Comparison of ENCODE assay signal across 1 cellular context in the genomic region with DNA sequence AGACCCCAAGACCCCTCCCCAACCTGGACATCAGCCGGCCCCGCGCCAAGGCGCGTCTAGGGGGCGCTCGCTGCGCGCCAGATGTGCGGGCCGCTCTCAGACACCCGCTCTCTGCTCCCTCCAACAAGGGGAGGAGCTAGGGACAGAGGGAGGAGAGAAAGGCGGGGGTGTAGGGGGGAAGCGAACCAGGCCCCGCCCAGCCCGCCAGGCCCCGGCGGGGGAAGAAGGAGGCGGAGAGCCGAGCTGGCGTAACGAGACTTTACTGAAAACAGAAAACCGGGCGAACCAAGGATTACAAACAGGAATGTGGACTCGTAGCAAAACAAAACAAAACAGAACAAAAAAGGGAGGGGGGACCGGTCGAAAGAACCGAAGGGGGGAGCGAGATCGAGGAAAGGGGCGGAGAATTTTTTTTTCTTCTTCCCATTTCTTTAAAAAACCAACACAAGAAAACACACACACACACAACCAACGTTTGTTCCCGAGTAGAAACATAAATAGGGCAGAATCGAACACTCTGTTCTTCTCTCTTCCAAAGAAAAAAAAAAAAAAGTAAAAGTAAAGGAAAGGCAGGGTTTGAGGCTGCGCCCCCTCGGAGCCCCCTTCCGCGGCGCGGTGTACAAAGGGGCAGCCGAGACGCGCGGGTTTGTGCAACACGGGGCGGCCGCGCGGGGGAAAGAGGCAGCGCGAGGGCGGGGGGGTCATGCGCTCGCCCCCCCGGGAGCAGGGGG.
TF ChIP-seq lines count a peak whose summit lies in the region.

No MANE protein-coding gene starts in this region.

TF ChIP-seq in HepG2, 621 proteins besides CTCF, POLR2A, EP300 and RAD21 (continued from another document and continues in another):
- TF ChIP-seq, protein P1, sequence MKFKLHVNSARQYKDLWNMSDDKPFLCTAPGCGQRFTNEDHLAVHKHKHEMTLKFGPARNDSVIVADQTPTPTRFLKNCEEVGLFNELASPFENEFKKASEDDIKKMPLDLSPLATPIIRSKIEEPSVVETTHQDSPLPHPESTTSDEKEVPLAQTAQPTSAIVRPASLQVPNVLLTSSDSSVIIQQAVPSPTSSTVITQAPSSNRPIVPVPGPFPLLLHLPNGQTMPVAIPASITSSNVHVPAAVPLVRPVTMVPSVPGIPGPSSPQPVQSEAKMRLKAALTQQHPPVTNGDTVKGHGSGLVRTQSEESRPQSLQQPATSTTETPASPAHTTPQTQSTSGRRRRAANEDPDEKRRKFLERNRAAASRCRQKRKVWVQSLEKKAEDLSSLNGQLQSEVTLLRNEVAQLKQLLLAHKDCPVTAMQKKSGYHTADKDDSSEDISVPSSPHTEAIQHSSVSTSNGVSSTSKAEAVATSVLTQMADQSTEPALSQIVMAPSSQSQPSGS (CRISPR knock-in tag; IDR thresholded peaks at IDR 0.05) = peak; percentile 49; the same call in 1 of the 2 replicates
- TF ChIP-seq, protein P2, sequence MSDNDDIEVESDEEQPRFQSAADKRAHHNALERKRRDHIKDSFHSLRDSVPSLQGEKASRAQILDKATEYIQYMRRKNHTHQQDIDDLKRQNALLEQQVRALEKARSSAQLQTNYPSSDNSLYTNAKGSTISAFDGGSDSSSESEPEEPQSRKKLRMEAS (IDR thresholded peaks at IDR 0.05) = no peak
- TF ChIP-seq PRMT3 (CRISPR knock-in tag; IDR thresholded peaks at IDR 0.05; ENCODE audit: borderline replicate concordance, low read depth) (no peak), ZNF652 (CRISPR knock-in tag; IDR thresholded peaks at IDR 0.05; ENCODE audit: borderline replicate concordance, low read depth) (0 out of 2 replicates have a peak, but pooled peaks have one; percentile 18), HOXD1 (CRISPR knock-in tag; IDR thresholded peaks at IDR 0.05) (no peak), ZNF746 (CRISPR knock-in tag; IDR thresholded peaks at IDR 0.05) (peak; percentile 33; the same call in 1 of the 2 replicates), ZNF317 (CRISPR knock-in tag; IDR thresholded peaks at IDR 0.05) (peak; percentile 67; the same call in 1 of the 2 replicates), DNMT3B (CRISPR knock-in tag; conservative IDR thresholded peaks at IDR 0.05) (no peak), ZNF670 (CRISPR knock-in tag; IDR thresholded peaks at IDR 0.05; ENCODE audit: borderline replicate concordance) (peak; percentile 79; the same call in 1 of the 2 replicates), ZNF350 (CRISPR knock-in tag; IDR thresholded peaks at IDR 0.05; ENCODE audit: borderline replicate concordance, low read depth) (0 out of 2 replicates have a peak, but pooled peaks have one; percentile 76), SP4 (CRISPR knock-in tag; IDR thresholded peaks at IDR 0.05) (peak; percentile 72), ZNF83 (CRISPR knock-in tag; IDR thresholded peaks at IDR 0.05; ENCODE audit: borderline replicate concordance) (no peak), TP53 (CRISPR knock-in tag; conservative IDR thresholded peaks at IDR 0.05) (0 out of 2 replicates have a peak, but pooled peaks have one; percentile 10), KLF9 (CRISPR knock-in tag; IDR thresholded peaks at IDR 0.05; ENCODE audit: low read depth) (no peak), KDM6A (CRISPR knock-in tag; IDR thresholded peaks at IDR 0.05; ENCODE audit: low read depth) (no peak), NFE2L1 (CRISPR knock-in tag; IDR thresholded peaks at IDR 0.05; ENCODE audit: borderline replicate concordance) (no peak), GATAD1 (CRISPR knock-in tag; IDR thresholded peaks at IDR 0.05) (peak; percentile 75), NFATC3 (CRISPR knock-in tag; IDR thresholded peaks at IDR 0.05) (no peak), RFXAP (CRISPR knock-in tag; IDR thresholded peaks at IDR 0.05; ENCODE audit: borderline replicate concordance) (0 out of 2 replicates have a peak, but pooled peaks have one; percentile 21), SMAD3 (CRISPR knock-in tag; IDR thresholded peaks at IDR 0.05) (0 out of 2 replicates have a peak, but pooled peaks have one; percentile 3), MEIS1 (CRISPR knock-in tag; IDR thresholded peaks at IDR 0.05; ENCODE audit: borderline replicate concordance) (no peak), SPEN (CRISPR knock-in tag; IDR thresholded peaks at IDR 0.05; ENCODE audit: low read depth) (peak; percentile 62; the same call in 1 of the 2 replicates), ZEB1 (IDR thresholded peaks at IDR 0.05; ENCODE audit: insufficient replicate concordance, low read depth) (no peak), ZNF607 (CRISPR knock-in tag; IDR thresholded peaks at IDR 0.05; ENCODE audit: borderline replicate concordance) (0 out of 2 replicates have a peak, but pooled peaks have one; percentile 55), U2AF2 (IDR thresholded peaks at IDR 0.05; ENCODE audit: low read depth, low read length) (no peak), ZNF343 (CRISPR knock-in tag; IDR thresholded peaks at IDR 0.05) (no peak), REL (CRISPR knock-in tag; conservative IDR thresholded peaks at IDR 0.05) (peak; percentile 37; the same call in 1 of the 2 replicates), TEAD2 (CRISPR knock-in tag; IDR thresholded peaks at IDR 0.05) (no peak), ZMYM4 (CRISPR knock-in tag; IDR thresholded peaks at IDR 0.05) (peak; percentile 41), ADNP (CRISPR knock-in tag; IDR thresholded peaks at IDR 0.05) (no peak), PCBP1 (IDR thresholded peaks at IDR 0.05; ENCODE audit: borderline replicate concordance, low read depth, low read length) (peak; percentile 68; the same call in 1 of the 2 replicates), HNF4A (CRISPR knock-in tag; IDR thresholded peaks at IDR 0.05) (peak; percentile 20; the same call in 1 of the 2 replicates), SMARCE1 (IDR thresholded peaks at IDR 0.05; ENCODE audit: borderline replicate concordance) (no peak), ATRX (CRISPR knock-in tag; IDR thresholded peaks at IDR 0.05; ENCODE audit: borderline replicate concordance) (no peak), ZSCAN30 (CRISPR knock-in tag; IDR thresholded peaks at IDR 0.05) (0 out of 2 replicates have a peak, but pooled peaks have one; percentile 14), CENPX (CRISPR knock-in tag; IDR thresholded peaks at IDR 0.05) (no peak), ZNF44 (CRISPR knock-in tag; IDR thresholded peaks at IDR 0.05) (0 out of 2 replicates have a peak, but pooled peaks have one; percentile 30), SALL2 (CRISPR knock-in tag; IDR thresholded peaks at IDR 0.05) (peak; percentile 87), SIN3B (IDR thresholded peaks at IDR 0.05; ENCODE audit: low read length) (no peak)
- TF ChIP-seq, protein P3, sequence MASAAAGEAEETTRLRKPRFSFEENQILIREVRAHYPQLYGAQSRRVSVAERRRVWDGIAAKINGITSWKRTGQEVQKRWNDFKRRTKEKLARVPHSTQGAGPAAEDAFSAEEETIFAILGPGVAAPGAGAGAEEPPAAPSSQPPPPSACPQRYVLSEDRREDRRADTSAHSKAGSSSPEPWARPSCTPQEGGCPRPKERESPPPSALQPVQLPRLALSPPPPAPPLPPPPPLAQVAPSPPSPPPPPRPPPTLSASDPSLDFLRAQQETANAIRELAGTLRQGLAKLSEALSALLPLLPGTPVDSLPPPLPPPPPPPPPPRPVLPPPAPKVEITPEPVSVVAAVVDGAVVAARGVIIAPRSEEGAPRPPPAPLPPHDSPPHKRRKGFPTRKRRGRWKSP (CRISPR knock-in tag; IDR thresholded peaks at IDR 0.05) = peak; percentile 55; the same call in 1 of the 2 replicates
- TF ChIP-seq, protein P4, sequence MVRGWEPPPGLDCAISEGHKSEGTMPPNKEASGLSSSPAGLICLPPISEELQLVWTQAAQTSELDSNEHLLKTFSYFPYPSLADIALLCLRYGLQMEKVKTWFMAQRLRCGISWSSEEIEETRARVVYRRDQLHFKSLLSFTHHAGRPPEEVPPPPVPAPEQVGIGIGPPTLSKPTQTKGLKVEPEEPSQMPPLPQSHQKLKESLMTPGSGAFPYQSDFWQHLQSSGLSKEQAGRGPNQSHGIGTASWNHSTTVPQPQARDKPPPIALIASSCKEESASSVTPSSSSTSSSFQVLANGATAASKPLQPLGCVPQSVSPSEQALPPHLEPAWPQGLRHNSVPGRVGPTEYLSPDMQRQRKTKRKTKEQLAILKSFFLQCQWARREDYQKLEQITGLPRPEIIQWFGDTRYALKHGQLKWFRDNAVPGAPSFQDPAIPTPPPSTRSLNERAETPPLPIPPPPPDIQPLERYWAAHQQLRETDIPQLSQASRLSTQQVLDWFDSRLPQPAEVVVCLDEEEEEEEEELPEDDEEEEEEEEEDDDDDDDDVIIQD (CRISPR knock-in tag; IDR thresholded peaks at IDR 0.05; ENCODE audit: low read depth) = no peak
- TF ChIP-seq, protein P5, sequence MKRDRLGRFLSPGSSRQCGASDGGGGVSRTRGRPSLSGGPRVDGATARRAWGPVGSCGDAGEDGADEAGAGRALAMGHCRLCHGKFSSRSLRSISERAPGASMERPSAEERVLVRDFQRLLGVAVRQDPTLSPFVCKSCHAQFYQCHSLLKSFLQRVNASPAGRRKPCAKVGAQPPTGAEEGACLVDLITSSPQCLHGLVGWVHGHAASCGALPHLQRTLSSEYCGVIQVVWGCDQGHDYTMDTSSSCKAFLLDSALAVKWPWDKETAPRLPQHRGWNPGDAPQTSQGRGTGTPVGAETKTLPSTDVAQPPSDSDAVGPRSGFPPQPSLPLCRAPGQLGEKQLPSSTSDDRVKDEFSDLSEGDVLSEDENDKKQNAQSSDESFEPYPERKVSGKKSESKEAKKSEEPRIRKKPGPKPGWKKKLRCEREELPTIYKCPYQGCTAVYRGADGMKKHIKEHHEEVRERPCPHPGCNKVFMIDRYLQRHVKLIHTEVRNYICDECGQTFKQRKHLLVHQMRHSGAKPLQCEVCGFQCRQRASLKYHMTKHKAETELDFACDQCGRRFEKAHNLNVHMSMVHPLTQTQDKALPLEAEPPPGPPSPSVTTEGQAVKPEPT (CRISPR knock-in tag; IDR thresholded peaks at IDR 0.05; ENCODE audit: low read depth) = no peak
- TF ChIP-seq, protein P6, sequence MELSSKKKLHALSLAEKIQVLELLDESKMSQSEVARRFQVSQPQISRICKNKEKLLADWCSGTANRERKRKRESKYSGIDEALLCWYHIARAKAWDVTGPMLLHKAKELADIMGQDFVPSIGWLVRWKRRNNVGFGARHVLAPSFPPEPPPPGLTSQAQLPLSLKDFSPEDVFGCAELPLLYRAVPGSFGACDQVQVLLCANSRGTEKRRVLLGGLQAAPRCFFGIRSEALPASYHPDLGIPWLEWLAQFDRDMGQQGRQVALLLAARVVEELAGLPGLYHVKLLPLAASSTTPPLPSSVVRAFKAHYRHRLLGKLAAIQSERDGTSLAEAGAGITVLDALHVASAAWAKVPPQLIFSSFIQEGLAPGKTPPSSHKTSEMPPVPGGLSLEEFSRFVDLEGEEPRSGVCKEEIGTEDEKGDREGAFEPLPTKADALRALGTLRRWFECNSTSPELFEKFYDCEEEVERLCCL (CRISPR knock-in tag; IDR thresholded peaks at IDR 0.05; ENCODE audit: borderline replicate concordance) = no peak
- TF ChIP-seq, protein P7, sequence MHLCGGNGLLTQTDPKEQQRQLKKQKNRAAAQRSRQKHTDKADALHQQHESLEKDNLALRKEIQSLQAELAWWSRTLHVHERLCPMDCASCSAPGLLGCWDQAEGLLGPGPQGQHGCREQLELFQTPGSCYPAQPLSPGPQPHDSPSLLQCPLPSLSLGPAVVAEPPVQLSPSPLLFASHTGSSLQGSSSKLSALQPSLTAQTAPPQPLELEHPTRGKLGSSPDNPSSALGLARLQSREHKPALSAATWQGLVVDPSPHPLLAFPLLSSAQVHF (CRISPR knock-in tag; IDR thresholded peaks at IDR 0.05) = 0 out of 2 replicates have a peak, but pooled peaks have one; percentile 43
- TF ChIP-seq, protein P8, sequence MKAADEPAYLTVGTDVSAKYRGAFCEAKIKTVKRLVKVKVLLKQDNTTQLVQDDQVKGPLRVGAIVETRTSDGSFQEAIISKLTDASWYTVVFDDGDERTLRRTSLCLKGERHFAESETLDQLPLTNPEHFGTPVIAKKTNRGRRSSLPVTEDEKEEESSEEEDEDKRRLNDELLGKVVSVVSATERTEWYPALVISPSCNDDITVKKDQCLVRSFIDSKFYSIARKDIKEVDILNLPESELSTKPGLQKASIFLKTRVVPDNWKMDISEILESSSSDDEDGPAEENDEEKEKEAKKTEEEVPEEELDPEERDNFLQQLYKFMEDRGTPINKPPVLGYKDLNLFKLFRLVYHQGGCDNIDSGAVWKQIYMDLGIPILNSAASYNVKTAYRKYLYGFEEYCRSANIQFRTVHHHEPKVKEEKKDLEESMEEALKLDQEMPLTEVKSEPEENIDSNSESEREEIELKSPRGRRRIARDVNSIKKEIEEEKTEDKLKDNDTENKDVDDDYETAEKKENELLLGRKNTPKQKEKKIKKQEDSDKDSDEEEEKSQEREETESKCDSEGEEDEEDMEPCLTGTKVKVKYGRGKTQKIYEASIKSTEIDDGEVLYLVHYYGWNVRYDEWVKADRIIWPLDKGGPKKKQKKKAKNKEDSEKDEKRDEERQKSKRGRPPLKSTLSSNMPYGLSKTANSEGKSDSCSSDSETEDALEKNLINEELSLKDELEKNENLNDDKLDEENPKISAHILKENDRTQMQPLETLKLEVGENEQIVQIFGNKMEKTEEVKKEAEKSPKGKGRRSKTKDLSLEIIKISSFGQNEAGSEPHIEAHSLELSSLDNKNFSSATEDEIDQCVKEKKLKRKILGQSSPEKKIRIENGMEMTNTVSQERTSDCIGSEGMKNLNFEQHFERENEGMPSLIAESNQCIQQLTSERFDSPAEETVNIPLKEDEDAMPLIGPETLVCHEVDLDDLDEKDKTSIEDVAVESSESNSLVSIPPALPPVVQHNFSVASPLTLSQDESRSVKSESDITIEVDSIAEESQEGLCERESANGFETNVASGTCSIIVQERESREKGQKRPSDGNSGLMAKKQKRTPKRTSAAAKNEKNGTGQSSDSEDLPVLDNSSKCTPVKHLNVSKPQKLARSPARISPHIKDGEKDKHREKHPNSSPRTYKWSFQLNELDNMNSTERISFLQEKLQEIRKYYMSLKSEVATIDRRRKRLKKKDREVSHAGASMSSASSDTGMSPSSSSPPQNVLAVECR (CRISPR knock-in tag; IDR thresholded peaks at IDR 0.05; ENCODE audit: borderline replicate concordance) = peak; percentile 53; the same call in 1 of the 2 replicates
- TF ChIP-seq, protein P9, sequence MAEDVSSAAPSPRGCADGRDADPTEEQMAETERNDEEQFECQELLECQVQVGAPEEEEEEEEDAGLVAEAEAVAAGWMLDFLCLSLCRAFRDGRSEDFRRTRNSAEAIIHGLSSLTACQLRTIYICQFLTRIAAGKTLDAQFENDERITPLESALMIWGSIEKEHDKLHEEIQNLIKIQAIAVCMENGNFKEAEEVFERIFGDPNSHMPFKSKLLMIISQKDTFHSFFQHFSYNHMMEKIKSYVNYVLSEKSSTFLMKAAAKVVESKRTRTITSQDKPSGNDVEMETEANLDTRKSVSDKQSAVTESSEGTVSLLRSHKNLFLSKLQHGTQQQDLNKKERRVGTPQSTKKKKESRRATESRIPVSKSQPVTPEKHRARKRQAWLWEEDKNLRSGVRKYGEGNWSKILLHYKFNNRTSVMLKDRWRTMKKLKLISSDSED (CRISPR knock-in tag; IDR thresholded peaks at IDR 0.05) = no peak
- TF ChIP-seq, protein P10, sequence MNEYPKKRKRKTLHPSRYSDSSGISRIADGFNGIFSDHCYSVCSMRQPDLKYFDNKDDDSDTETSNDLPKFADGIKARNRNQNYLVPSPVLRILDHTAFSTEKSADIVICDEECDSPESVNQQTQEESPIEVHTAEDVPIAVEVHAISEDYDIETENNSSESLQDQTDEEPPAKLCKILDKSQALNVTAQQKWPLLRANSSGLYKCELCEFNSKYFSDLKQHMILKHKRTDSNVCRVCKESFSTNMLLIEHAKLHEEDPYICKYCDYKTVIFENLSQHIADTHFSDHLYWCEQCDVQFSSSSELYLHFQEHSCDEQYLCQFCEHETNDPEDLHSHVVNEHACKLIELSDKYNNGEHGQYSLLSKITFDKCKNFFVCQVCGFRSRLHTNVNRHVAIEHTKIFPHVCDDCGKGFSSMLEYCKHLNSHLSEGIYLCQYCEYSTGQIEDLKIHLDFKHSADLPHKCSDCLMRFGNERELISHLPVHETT (CRISPR knock-in tag; conservative IDR thresholded peaks at IDR 0.05) = 0 out of 2 replicates have a peak, but pooled peaks have one; percentile 17
